Comparison of ENCODE assay signal across 2 cellular contexts in the genomic region with DNA sequence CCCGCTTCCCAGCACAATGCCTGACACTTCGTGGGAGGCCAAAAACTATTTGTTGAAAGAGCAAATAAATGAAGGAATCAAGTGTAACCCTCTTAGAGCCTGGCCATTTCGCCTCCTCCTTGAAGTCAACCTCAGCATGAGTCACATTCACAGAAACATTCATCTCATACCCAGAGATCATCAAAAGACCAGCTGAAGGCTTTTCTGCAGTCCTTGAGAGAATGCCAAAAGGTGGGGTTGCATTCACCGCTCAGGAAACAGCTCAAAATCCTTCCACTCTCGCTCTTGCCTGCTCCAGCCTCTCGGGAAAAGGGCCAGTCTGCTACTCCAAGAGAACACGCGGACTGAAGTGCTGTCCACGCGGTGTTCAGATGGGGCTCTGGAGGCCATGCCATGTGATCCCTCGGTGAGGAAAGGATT.
TF ChIP-seq lines count a peak whose summit lies in the region.

No MANE protein-coding gene starts in this region.

TF ChIP-seq in IMR-90, 13 proteins besides CTCF, POLR2A, EP300 and RAD21:
- TF ChIP-seq, protein P1, sequence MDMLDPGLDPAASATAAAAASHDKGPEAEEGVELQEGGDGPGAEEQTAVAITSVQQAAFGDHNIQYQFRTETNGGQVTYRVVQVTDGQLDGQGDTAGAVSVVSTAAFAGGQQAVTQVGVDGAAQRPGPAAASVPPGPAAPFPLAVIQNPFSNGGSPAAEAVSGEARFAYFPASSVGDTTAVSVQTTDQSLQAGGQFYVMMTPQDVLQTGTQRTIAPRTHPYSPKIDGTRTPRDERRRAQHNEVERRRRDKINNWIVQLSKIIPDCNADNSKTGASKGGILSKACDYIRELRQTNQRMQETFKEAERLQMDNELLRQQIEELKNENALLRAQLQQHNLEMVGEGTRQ (IDR thresholded peaks at IDR 0.05; ENCODE audit: low read depth, low read length): peak; percentile 44; the same call in 1 of the 2 replicates
- no peak for TF ChIP-seq RFX5 (IDR thresholded peaks at IDR 0.05; ENCODE audit: low read depth, low read length)
- 0 out of 2 replicates have a peak, but pooled peaks have one; percentile 25 for TF ChIP-seq FOS (IDR thresholded peaks at IDR 0.05; ENCODE audit: low read depth, low read length)
- TF ChIP-seq CEBPB (IDR thresholded peaks at IDR 0.05; ENCODE audit: low read depth, low read length): no peak
- peak; percentile 51; the same call in 1 of the 2 replicates for TF ChIP-seq MXI1 (IDR thresholded peaks at IDR 0.05; ENCODE audit: borderline replicate concordance, low read depth, low read length)
- no peak for TF ChIP-seq RCOR1 (IDR thresholded peaks at IDR 0.05; ENCODE audit: insufficient replicate concordance, low read length)
- TF ChIP-seq NFE2L2 (IDR thresholded peaks at IDR 0.05; ENCODE audit: low read depth, low read length): no peak
- no peak for TF ChIP-seq BHLHE40 (IDR thresholded peaks at IDR 0.05; ENCODE audit: low read depth, low read length)

TF ChIP-seq in WTC11, 78 proteins besides CTCF, POLR2A, EP300 and RAD21:
- TF ChIP-seq CREB1 (CRISPR knock-in tag; IDR thresholded peaks at IDR 0.05) (no peak), ZBTB21 (CRISPR knock-in tag; IDR thresholded peaks at IDR 0.05; ENCODE audit: borderline replicate concordance) (no peak)
